In genomic region chr4:84977409-84977808, GRCh38 we compare ENCODE assay signal across 18 cellular contexts.
"Had no signal": no experiment of that assay in that cellular context is flagged by ENCODE, and none has a peak within 500 bp of the region (broad histone marks: within the 10 kb centered on the region; RNA-seq: fewer than 3 reads in every experiment).

No MANE protein-coding gene starts in this region.

- H3K27me3 Mint-ChIP-seq: activated B cell treated with CpG ODN at 0.5 μM for 24 hours; activated T-helper 17 cell treated with anti-CD3 and anti-CD28 coated beads, Interleukin-2, amount 50 U/mL, for 72 hours; natural killer cell treated with Interleukin-12 subunit alpha and Interleukin-12 subunit beta and Interleukin-15 and Interleukin-18, amount 100 ng/mL, for 72 hours had no signal

- H3K27ac Mint-ChIP-seq: activated B cell treated with CpG ODN at 0.5 μM for 24 hours; activated CD4-positive, alpha-beta memory T cell treated with anti-CD3 and anti-CD28 coated beads, Interleukin-2, amount 10 ng/mL, durations not matched to agents 7 days and 5 days; activated naive CD8-positive, alpha-beta T cell treated with anti-CD3 and anti-CD28 coated beads, Interleukin-2, amount 10 ng/mL, durations not matched to agents 7 days and 5 days; activated T-helper 17 cell treated with anti-CD3 and anti-CD28 coated beads, Interleukin-2, amount 50 U/mL, for 72 hours; natural killer cell treated with Interleukin-12 subunit alpha and Interleukin-12 subunit beta and Interleukin-15 and Interleukin-18, amount 100 ng/mL, for 72 hours; T-helper 2 cell treated with Interferon-gamma antibody and Interleukin-4, amounts not matched to agents 5 μg/mL and 100 μg/mL, for 36 hours had no signal

- DNase-seq: activated B cell treated with CpG ODN at 0.5 μM for 24 hours; activated CD4-positive, alpha-beta memory T cell treated with anti-CD3 and anti-CD28 coated beads, Interleukin-2, amount 10 ng/mL, durations not matched to agents 7 days and 5 days; activated CD4-positive, alpha-beta T cell treated with anti-CD3 and anti-CD28 coated beads for 4 hours; activated naive CD4-positive, alpha-beta T cell; activated naive CD8-positive, alpha-beta T cell treated with anti-CD3 and anti-CD28 coated beads, Interleukin-2, amount 10 ng/mL, durations not matched to agents 7 days and 5 days; activated T-cell treated with anti-CD3 and anti-CD28 coated beads, Interleukin-2, amount 50 U/mL, for 1 hour; amygdala; foreskin melanocyte; glutamatergic neuron; hypothalamus; islet precursor cell; nucleus accumbens; stimulated activated CD4-positive, alpha-beta T cell treated with anti-CD3 and anti-CD28 coated beads, Interleukin-12 subunit alpha, Interleukin-12 subunit beta, amount 100 ng/mL, for 4 hours; stimulated activated CD4-positive, alpha-beta T cell treated with anti-CD3 and anti-CD28 coated beads, Interleukin-1b, Interleukin-23, amount 100 ng/mL, for 48 hours; stimulated activated naive CD4-positive, alpha-beta T cell treated with Interleukin-2 at 50 U/mL for 16 hours had no signal

- ATAC-seq: activated T-helper 17 cell treated with anti-CD3 and anti-CD28 coated beads, Interleukin-2, amount 50 U/mL, for 72 hours; natural killer cell treated with Interleukin-12 subunit alpha and Interleukin-12 subunit beta and Interleukin-15 and Interleukin-18, amount 100 ng/mL, for 72 hours had no signal

- H3K36me3 Mint-ChIP-seq: activated naive CD8-positive, alpha-beta T cell treated with anti-CD3 and anti-CD28 coated beads, Interleukin-2, amount 10 ng/mL, durations not matched to agents 7 days and 5 days had no signal

- H3K4me1 Mint-ChIP-seq: activated B cell treated with CpG ODN at 0.5 μM for 24 hours; activated CD4-positive, alpha-beta memory T cell treated with anti-CD3 and anti-CD28 coated beads, Interleukin-2, amount 10 ng/mL, durations not matched to agents 7 days and 5 days; activated naive CD8-positive, alpha-beta T cell treated with anti-CD3 and anti-CD28 coated beads, Interleukin-2, amount 10 ng/mL, durations not matched to agents 7 days and 5 days; activated T-helper 17 cell treated with anti-CD3 and anti-CD28 coated beads, Interleukin-2, amount 50 U/mL, for 72 hours had no signal

- H3K9me3 Mint-ChIP-seq: activated CD4-positive, alpha-beta memory T cell treated with anti-CD3 and anti-CD28 coated beads, Interleukin-2, amount 10 ng/mL, durations not matched to agents 7 days and 5 days; activated naive CD8-positive, alpha-beta T cell treated with anti-CD3 and anti-CD28 coated beads, Interleukin-2, amount 10 ng/mL, durations not matched to agents 7 days and 5 days; activated T-helper 17 cell treated with anti-CD3 and anti-CD28 coated beads, Interleukin-2, amount 50 U/mL, for 72 hours; T-helper 2 cell treated with Interferon-gamma antibody and Interleukin-4, amounts not matched to agents 5 μg/mL and 100 μg/mL, for 36 hours had no signal

- H3K4me3 Mint-ChIP-seq: activated B cell treated with CpG ODN at 0.5 μM for 24 hours; activated CD4-positive, alpha-beta memory T cell treated with anti-CD3 and anti-CD28 coated beads, Interleukin-2, amount 10 ng/mL, durations not matched to agents 7 days and 5 days; activated naive CD8-positive, alpha-beta T cell treated with anti-CD3 and anti-CD28 coated beads, Interleukin-2, amount 10 ng/mL, durations not matched to agents 7 days and 5 days; activated T-helper 17 cell treated with anti-CD3 and anti-CD28 coated beads, Interleukin-2, amount 50 U/mL, for 72 hours; natural killer cell treated with Interleukin-12 subunit alpha and Interleukin-12 subunit beta and Interleukin-15 and Interleukin-18, amount 100 ng/mL, for 72 hours; T-helper 2 cell treated with Interferon-gamma antibody and Interleukin-4, amounts not matched to agents 5 μg/mL and 100 μg/mL, for 36 hours had no signal
